ENCODE assay signal across 15 cellular contexts in the genomic region with DNA sequence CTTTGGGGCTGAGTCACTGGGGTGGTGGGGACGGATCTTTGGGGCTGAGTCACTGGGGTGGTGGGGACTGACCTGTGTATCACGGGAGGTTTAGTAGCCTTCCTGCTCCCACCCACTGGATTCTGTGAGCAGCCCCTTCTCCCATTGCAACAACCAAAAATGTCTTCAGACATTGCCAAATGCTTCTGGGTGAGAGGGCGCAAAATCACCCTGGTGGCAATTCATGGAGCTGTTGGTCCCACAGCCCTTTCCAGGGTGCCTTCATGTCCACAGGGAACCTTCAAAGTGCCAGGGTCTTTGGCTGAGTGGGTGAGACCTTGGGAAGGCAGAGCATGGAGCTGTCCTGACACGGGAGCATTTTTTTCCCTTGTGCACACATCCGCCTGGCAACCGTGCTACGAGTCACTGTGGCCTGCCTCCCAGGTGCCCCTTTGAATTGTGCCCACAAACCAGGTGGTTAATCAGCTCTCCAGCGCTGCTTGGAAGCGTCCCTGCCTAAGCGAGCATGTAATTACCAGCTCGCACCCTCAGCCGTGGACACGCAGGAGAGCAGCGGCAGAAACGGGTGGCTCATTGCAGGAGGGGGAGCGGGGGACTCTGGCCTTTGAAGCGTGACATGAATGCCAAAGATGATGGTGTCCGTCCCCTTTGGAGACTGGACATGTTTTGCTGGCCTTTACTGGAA. TPM values are rescaled to one million over a fixed set of nuclear protein-coding genes. Genes with fewer than 3 reads are reported as not detected.
DNase-seq lines count a peak whose midpoint lies in the region; ATAC-seq and TF ChIP-seq lines count a peak whose summit lies in the region.
"Had no signal": no experiment of that assay in that cellular context is flagged by ENCODE, and none has a peak within 500 bp of the region (broad histone marks: within the 10 kb centered on the region; RNA-seq: fewer than 3 reads in every experiment).

No MANE protein-coding gene starts in this region.

- peaks cover 0 to 15% (median 0%) of the 10 kb centered on the region in 3 donors for H3K9me3 ChIP-seq in gastroesophageal sphincter

- H3K27me3 ChIP-seq in gastroesophageal sphincter = no peaks in the 10 kb centered on the region

- no peak overlapping the region for H3K4me3 ChIP-seq in gastroesophageal sphincter
- H3K4me3 ChIP-seq: hepatocyte, mucosa of descending colon, psoas muscle had no signal

- peak; percentile 46 to 63 for ATAC-seq in activated T-cell treated with anti-CD3 and anti-CD28 coated beads, Interleukin-2, amount 50 U/mL, for 4 hours
- ATAC-seq in gastroesophageal sphincter = no peak
- ATAC-seq in HG03108 (IDR thresholded peaks at IDR 0.05; ENCODE audit: unreplicated experiment) = no peak
- no peak for ATAC-seq in GM21528 (IDR thresholded peaks at IDR 0.05; ENCODE audit: low FRiP score, unreplicated experiment)
- no peak for ATAC-seq in HG03159 (IDR thresholded peaks at IDR 0.05; ENCODE audit: unreplicated experiment)
- ATAC-seq: mucosa of descending colon, psoas muscle had no signal

- 100% methylated on average over 1 of the region's 18 CpGs; no CpG with 5 or more reads in 1 of the 2 donors for WGBS in gastroesophageal sphincter (ENCODE audit: low coverage in 1 of 2), 2 donors

- TF ChIP-seq EP300 in gastroesophageal sphincter (IDR thresholded peaks at IDR 0.05) = no peak

- no peak overlapping the region for H3K27ac ChIP-seq in gastroesophageal sphincter
- H3K27ac ChIP-seq: hepatocyte, KMS-11, psoas muscle had no signal

- H3K4me1 ChIP-seq in gastroesophageal sphincter = peaks cover 0 to 3% (median 0%) of the 10 kb centered on the region in 3 donors
- H3K4me1 ChIP-seq: psoas muscle had no signal

- H3K27me3 Mint-ChIP-seq in activated T-cell treated with anti-CD3 and anti-CD28 coated beads, Interleukin-2, amount 50 U/mL, for 4 hours (ENCODE audit: low read depth) = peaks cover 2% of the 10 kb centered on the region

- H3K4me1 Mint-ChIP-seq in activated T-cell treated with anti-CD3 and anti-CD28 coated beads, Interleukin-2, amount 50 U/mL, for 4 hours (ENCODE audit: low read depth) = peaks cover 2% of the 10 kb centered on the region

- peaks cover 11% of the 10 kb centered on the region for H3K9me3 Mint-ChIP-seq in activated T-cell treated with anti-CD3 and anti-CD28 coated beads, Interleukin-2, amount 50 U/mL, for 4 hours

- no peak for TF ChIP-seq POLR2A in gastroesophageal sphincter (IDR thresholded peaks at IDR 0.05)

- H3K36me3 ChIP-seq in gastroesophageal sphincter = no peaks in the 10 kb centered on the region

- DNase-seq in Daoy (ENCODE audit: low read depth) (peak; percentile 55), HK-2 (ENCODE audit: unreplicated experiment) (peak; percentile 27), left kidney (ENCODE audit: low read depth, low spot score) (peak; percentile 78)
- DNase-seq in activated T-cell treated with anti-CD3 and anti-CD28 coated beads, Interleukin-2, amount 50 U/mL, for 4 hours = no peak
- DNase-seq: effector CD8-positive, alpha-beta T cell; mucosa of descending colon; NCI-H226; psoas muscle had no signal

- H3K36me3 Mint-ChIP-seq in activated T-cell treated with anti-CD3 and anti-CD28 coated beads, Interleukin-2, amount 50 U/mL, for 4 hours (ENCODE audit: insufficient read depth) = peaks cover 3% of the 10 kb centered on the region

- no peak for TF ChIP-seq CTCF in gastroesophageal sphincter (IDR thresholded peaks at IDR 0.05)

- H3K4me3 Mint-ChIP-seq in activated T-cell treated with anti-CD3 and anti-CD28 coated beads, Interleukin-2, amount 50 U/mL, for 4 hours = no peak overlapping the region

RNA-seq across cellular contexts. Expression of gene APCDD1L, which starts 27.4 kb away (rescaled TPM):
- 2.8 and 3.2 TPM in 2 replicates for total RNA-seq in Daoy (2014; rRNA removed; shearing (Covaris generic))
- not detected for total RNA-seq in activated T-cell treated with anti-CD3 and anti-CD28 coated beads, Interleukin-2, amount 50 U/mL, for 4 hours
- total RNA-seq in gastroesophageal sphincter = 1 to 10 TPM in 2 of 4 donors, under 1 TPM in 2; 0.40 to 1.1 (median 0.88) TPM
- total RNA-seq: temporal lobe had no signal

Comparison
In these comparisons a context has a peak if more than half of its experiments do, and no peak if none do; other contexts are left out.
1. ATAC-seq: peak in activated T-cell treated with anti-CD3 and anti-CD28 coated beads, Interleukin-2, amount 50 U/mL, for 4 hours (2 of 2); none in gastroesophageal sphincter (single experiment), HG03108 (single experiment), GM21528 (single experiment) and HG03159 (single experiment).